ENCODE assay signal across 19 cellular contexts in genomic region chr3:25724948-25725645, GRCh38.
"Had no signal": no experiment of that assay in that cellular context is flagged by ENCODE, and none has a peak within 500 bp of the region (broad histone marks: within the 10 kb centered on the region; RNA-seq: fewer than 3 reads in every experiment).

No MANE protein-coding gene starts in this region.

- H3K27me3 Mint-ChIP-seq: activated CD8-positive, alpha-beta memory T cell treated with anti-CD3 and anti-CD28 coated beads, Interleukin-2, amount 10 ng/mL, durations not matched to agents 7 days and 5 days; dendritic cell treated with granulocyte-macrophage colony-stimulating factor and Interleukin-4, amounts not matched to agents 40 ng/mL and 50 ng/mL, for 4 days; effector memory CD8-positive, alpha-beta T cell; T-cell had no signal

- H3K27ac Mint-ChIP-seq: activated CD8-positive, alpha-beta memory T cell treated with anti-CD3 and anti-CD28 coated beads, Interleukin-2, amount 10 ng/mL, durations not matched to agents 7 days and 5 days; dendritic cell treated with granulocyte-macrophage colony-stimulating factor and Interleukin-4, amounts not matched to agents 40 ng/mL and 50 ng/mL, for 4 days; nephron had no signal

- H3K27ac ChIP-seq: brain microvascular endothelial cell, gastroesophageal sphincter, heart right ventricle, right atrium auricular region, tibial artery, vagina had no signal

- H3K4me3 ChIP-seq: gastroesophageal sphincter, heart right ventricle, right atrium auricular region, tibial artery, vagina had no signal

- H3K4me1 ChIP-seq: gastroesophageal sphincter, heart right ventricle, right atrium auricular region, tibial artery, vagina had no signal

- H3K27me3 ChIP-seq: brain microvascular endothelial cell, gastroesophageal sphincter, heart right ventricle, right atrium auricular region, tibial artery, vagina had no signal

- H3K4me3 Mint-ChIP-seq: activated CD8-positive, alpha-beta memory T cell treated with anti-CD3 and anti-CD28 coated beads, Interleukin-2, amount 10 ng/mL, durations not matched to agents 7 days and 5 days; dendritic cell treated with granulocyte-macrophage colony-stimulating factor and Interleukin-4, amounts not matched to agents 40 ng/mL and 50 ng/mL, for 4 days; effector memory CD8-positive, alpha-beta T cell; nephron; T-cell had no signal

- DNase-seq: activated CD4-positive, CD25-positive, alpha-beta regulatory T cell treated with anti-CD3 and anti-CD28 coated beads, Interleukin-2, amount 50 U/mL, for 72 hours; activated CD8-positive, alpha-beta memory T cell treated with anti-CD3 and anti-CD28 coated beads, Interleukin-2, amount 10 ng/mL, durations not matched to agents 7 days and 5 days; activated T-cell treated with anti-CD3 and anti-CD28 coated beads, Interleukin-2, amount 50 U/mL, for 48 hours; anterior cingulate cortex; brain microvascular endothelial cell; effector memory CD8-positive, alpha-beta T cell; heart right ventricle; nucleus accumbens; stimulated activated CD4-positive, alpha-beta T cell treated with anti-CD3 and anti-CD28 coated beads, Interleukin-15, amount 100 ng/mL, for 24 hours; stimulated activated CD4-positive, alpha-beta T cell treated with anti-CD3 and anti-CD28 coated beads, Interleukin-4, amount 100 ng/mL, for 1 hour; stimulated activated naive CD4-positive, alpha-beta T cell; T-cell; T1000; tibial artery had no signal

- H3K4me1 Mint-ChIP-seq: activated CD8-positive, alpha-beta memory T cell treated with anti-CD3 and anti-CD28 coated beads, Interleukin-2, amount 10 ng/mL, durations not matched to agents 7 days and 5 days; nephron; T-cell had no signal

- H3K9me3 ChIP-seq: gastroesophageal sphincter, heart right ventricle, right atrium auricular region, tibial artery, vagina had no signal

- H3K36me3 ChIP-seq: brain microvascular endothelial cell had no signal

- ATAC-seq: activated CD8-positive, alpha-beta memory T cell treated with anti-CD3 and anti-CD28 coated beads, Interleukin-2, amount 10 ng/mL, durations not matched to agents 7 days and 5 days; effector memory CD8-positive, alpha-beta T cell; gastroesophageal sphincter; heart right ventricle; T-cell had no signal

- H3K9me3 Mint-ChIP-seq: dendritic cell treated with granulocyte-macrophage colony-stimulating factor and Interleukin-4, amounts not matched to agents 40 ng/mL and 50 ng/mL, for 4 days; effector memory CD8-positive, alpha-beta T cell; nephron; T-cell had no signal
